2 cellular contexts compared by ENCODE assay signal in genomic region chrX:51459125-51459524, GRCh38.
TF ChIP-seq lines count a peak whose summit lies in the region.

No MANE protein-coding gene starts in this region.

TF ChIP-seq in IMR-90, 13 proteins besides CTCF, POLR2A, EP300 and RAD21:
- TF ChIP-seq BHLHE40 (IDR thresholded peaks at IDR 0.05; ENCODE audit: low read depth, low read length), result no peak
- TF ChIP-seq MAZ (IDR thresholded peaks at IDR 0.05; ENCODE audit: borderline replicate concordance, low read depth, low read length), result no peak

TF ChIP-seq in K562, 482 proteins besides CTCF, POLR2A, EP300 and RAD21:
- TF ChIP-seq LCOR (CRISPR knock-in tag; IDR thresholded peaks at IDR 0.05), result no peak
- TF ChIP-seq BCOR (IDR thresholded peaks at IDR 0.05), result peak; percentile 62; the same call in 1 of the 2 replicates
- TF ChIP-seq SRF (CRISPR knock-in tag; IDR thresholded peaks at IDR 0.05), result no peak
- peak; percentile 95 for TF ChIP-seq RBM25 (IDR thresholded peaks at IDR 0.05; ENCODE audit: low read depth, low read length, severe bottlenecking)
TF ChIP-seq in K562: peak in this region for 2.
